ENCODE assay signal across 8 cellular contexts in the genomic region with DNA sequence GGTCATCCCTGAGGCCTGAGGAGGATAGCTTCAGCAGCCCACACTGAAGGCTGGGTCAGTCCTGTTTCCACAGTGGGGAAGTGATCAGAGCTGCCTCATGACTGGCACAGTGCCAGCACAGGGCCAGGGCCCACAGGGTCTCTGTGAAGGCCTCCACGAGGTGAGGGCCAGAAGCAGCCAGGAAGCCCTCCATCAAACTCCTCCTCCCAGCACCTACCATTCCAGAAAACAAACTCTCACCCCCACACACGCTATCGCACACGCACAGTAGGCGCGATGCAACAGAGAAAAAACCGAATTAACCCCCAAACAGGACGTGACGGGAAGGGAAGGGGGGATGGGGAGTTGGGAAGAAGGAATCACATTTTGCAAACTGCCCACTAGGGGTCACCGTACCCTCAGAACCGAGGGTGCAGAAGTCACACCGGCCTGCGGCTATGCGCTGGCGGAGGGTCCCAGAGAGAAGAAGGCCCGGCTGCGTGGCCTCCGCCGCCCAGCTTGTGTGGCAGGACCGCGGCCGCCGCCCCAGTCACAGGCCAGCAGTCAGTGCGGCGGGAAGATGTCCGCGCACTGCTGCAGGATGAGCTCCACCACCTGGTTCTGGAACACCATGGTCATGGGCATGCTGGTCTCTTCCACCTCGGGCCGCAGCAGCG. TPM values are rescaled to one million over a fixed set of nuclear protein-coding genes. Genes with fewer than 3 reads are reported as not detected.
DNase-seq lines count a peak whose midpoint lies in the region; ATAC-seq and TF ChIP-seq lines count a peak whose summit lies in the region.

No MANE protein-coding gene starts in this region.

- H3K9me3 ChIP-seq in WERI-Rb-1 (ENCODE audit: severe bottlenecking) (no peaks in the 10 kb centered on the region), lower lobe of right lung (no peaks in the 10 kb centered on the region)

- no peaks in the 10 kb centered on the region for H3K27me3 ChIP-seq in WERI-Rb-1 (ENCODE audit: insufficient read depth, low read depth, severe bottlenecking)
- no peaks in the 10 kb centered on the region for H3K27me3 ChIP-seq in lower lobe of right lung (ENCODE audit: low read depth)

- H3K9me3 Mint-ChIP-seq in effector memory CD8-positive, alpha-beta T cell: no peaks in the 10 kb centered on the region

- DNase-seq in NCI-H1436 (lab: John Stamatoyannopoulos, UW): peak; percentile 66
- DNase-seq in NCI-H1436 treated with DMSO at 0.1 percent for 48 hours (lab: John Stamatoyannopoulos, UW): no peak
- DNase-seq in NCI-H1694 treated with DMSO at 0.1 percent for 48 hours (lab: John Stamatoyannopoulos, UW): peak; percentile 83
- peak; percentile 91 for DNase-seq in WERI-Rb-1
- DNase-seq in effector memory CD8-positive, alpha-beta T cell: peak in 1 of 3 experiments; percentile 25
- DNase-seq in lower lobe of right lung: peak; percentile 74
- DNase-seq in stimulated activated naive CD8-positive, alpha-beta T cell treated with anti-CD3 and anti-CD28 coated beads, Interleukin-15, Interleukin-2, amounts not matched to agents 100 U/mL and 50 U/mL, for 24 hours: peak; percentile 60

- H3K27ac ChIP-seq in WERI-Rb-1 (peak overlapping the region; percentile 1; the same call in 1 of the 2 replicates), lower lobe of right lung (no peak overlapping the region)

- peaks cover 0 to under 1% of the 10 kb centered on the region in 2 donors for H3K27me3 Mint-ChIP-seq in effector memory CD8-positive, alpha-beta T cell

- no peak overlapping the region for H3K4me3 ChIP-seq in WERI-Rb-1 (ENCODE audit: low read depth, low read length)
- peak overlapping the region; percentile 20 for H3K4me3 ChIP-seq in lower lobe of right lung

- peaks cover 9% of the 10 kb centered on the region for H3K4me1 ChIP-seq in lower lobe of right lung

- peaks cover 36% of the 10 kb centered on the region for H3K36me3 Mint-ChIP-seq in effector memory CD8-positive, alpha-beta T cell (ENCODE audit: insufficient read depth)

- TF ChIP-seq CTCF in WERI-Rb-1 (IDR thresholded peaks at IDR 0.05; ENCODE audit: low read depth, low read length) (peak; percentile 93), lower lobe of right lung (IDR thresholded peaks at IDR 0.05) (peak; percentile 67)

- peak; percentile 17 for ATAC-seq in effector memory CD8-positive, alpha-beta T cell (replicated peaks)
- ATAC-seq in lower lobe of right lung: peak; percentile 69 to 72
- peak; percentile 24 for ATAC-seq in stimulated activated naive CD8-positive, alpha-beta T cell treated with anti-CD3 and anti-CD28 coated beads, Interleukin-15, Interleukin-2, amounts not matched to agents 100 U/mL and 50 U/mL, for 24 hours
- no peak for ATAC-seq in HG03097 (IDR thresholded peaks at IDR 0.05; ENCODE audit: low FRiP score, unreplicated experiment)

- no peaks in the 10 kb centered on the region for H3K36me3 ChIP-seq in WERI-Rb-1
- H3K36me3 ChIP-seq in lower lobe of right lung: peaks cover 65% of the 10 kb centered on the region

- intact Hi-C loops in lower lobe of right lung (cut with DNase I): no loop called here

- H3K4me3 Mint-ChIP-seq in effector memory CD8-positive, alpha-beta T cell: no peak overlapping the region

- H3K27ac Mint-ChIP-seq in effector memory CD8-positive, alpha-beta T cell: peak overlapping the region in 1 of 2 donors; percentile 38

- peaks cover 8 to 9% of the 10 kb centered on the region in 2 donors for H3K4me1 Mint-ChIP-seq in effector memory CD8-positive, alpha-beta T cell (ENCODE audit: low read depth in 2 of 2)

RNA-seq across cellular contexts. Expression of a gene that starts 37.6 kb away (rescaled TPM):
- 71.0 TPM for total RNA-seq in lower lobe of right lung
